ENCODE assay signal across 8 cellular contexts in the genomic region with DNA sequence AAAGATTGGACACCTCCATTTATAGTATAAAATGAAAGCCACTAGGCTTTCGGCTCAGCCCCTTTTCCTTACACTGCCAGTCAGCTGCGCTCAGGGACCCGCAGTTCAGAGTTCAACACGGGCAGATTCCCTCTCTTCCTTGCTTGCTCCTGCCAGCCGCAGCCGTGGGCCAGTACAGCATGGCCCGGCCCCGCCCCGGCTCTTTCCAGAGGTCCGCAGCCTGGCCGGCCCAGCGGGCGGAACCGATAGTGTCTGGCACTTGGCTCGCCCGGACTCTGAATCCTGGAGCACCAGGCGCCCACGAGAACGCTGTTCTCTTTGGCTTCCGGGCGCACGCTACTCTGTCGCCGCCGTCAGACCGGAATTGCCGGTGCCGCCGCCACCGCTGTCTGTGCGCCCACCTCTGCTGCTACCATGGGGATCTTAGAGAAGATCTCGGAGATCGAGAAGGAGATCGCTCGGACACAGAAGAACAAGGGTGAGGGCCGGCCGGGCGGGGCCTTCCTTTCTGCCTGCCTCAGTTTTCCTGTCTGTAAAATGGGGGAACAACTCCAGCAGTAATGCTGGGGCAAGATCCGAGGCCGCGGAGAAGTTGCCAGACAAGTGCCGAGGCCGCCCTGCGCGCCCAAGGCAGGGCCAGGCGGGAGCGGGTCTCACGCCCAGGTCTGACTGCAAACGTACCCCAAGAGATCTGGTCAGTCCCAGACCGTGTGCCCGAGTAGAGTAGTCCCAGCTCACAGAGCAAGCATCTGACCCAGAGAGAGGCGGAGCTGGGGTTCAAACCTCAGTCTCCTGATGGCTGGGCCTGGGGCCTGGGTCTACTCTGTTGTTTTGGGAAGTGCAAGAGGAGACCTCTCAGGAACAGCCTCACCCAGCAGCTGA. TPM values are rescaled to one million over a fixed set of nuclear protein-coding genes. Genes with fewer than 3 reads are reported as not detected.
DNase-seq lines count a peak whose midpoint lies in the region; ATAC-seq and TF ChIP-seq lines count a peak whose summit lies in the region.

Gene DRG2, plus strand, starts transcription at position 339 of the 882 bp plus-strand sequence. Its CDS starts 76 bp downstream, at position 415.

- H3K27ac Mint-ChIP-seq in neural progenitor cell: peak within 1 kb of the TSS; percentile 97

- peaks cover 7% of the 10 kb centered on the region for H3F3A ChIP-seq in neural progenitor cell (ENCODE audit: low read depth)

- TF ChIP-seq CTCF in foreskin keratinocyte (conservative IDR thresholded peaks at IDR 0.05): peak; percentile 43
- peak; percentile 21 for TF ChIP-seq CTCF in neural progenitor cell (IDR thresholded peaks at IDR 0.05)

- H3K9me3 ChIP-seq in MG63 (no peaks in the 10 kb centered on the region), SJCRH30 (replicated peaks) (no peaks in the 10 kb centered on the region), neural progenitor cell (ENCODE audit: low read depth) (no peaks in the 10 kb centered on the region), stomach smooth muscle (ENCODE audit: control insufficient read depth in 2 of 2, low read length in 2 of 2) (no peaks in the 10 kb centered on the region)

- H3K4me1 Mint-ChIP-seq in neural progenitor cell: peaks cover 14% of the 10 kb centered on the region

- DNase-seq in ELF-1 (ENCODE audit: low read depth, low spot score) (peak; percentile 97), H7 (peak; percentile 98), MG63 (peak; percentile 91), SJCRH30 (peak; percentile 99 to 100), foreskin keratinocyte (peak; percentile 50 to 77), neural progenitor cell (ENCODE audit: low spot score) (peak; percentile 94)
- peak; percentile 84 for DNase-seq in activated gamma-delta T cell treated with anti-CD3 and anti-CD28 coated beads, Interleukin-2, amount 50 U/mL, for 16 hours (ENCODE audit: low read depth)

- H3K4me1 ChIP-seq in SJCRH30 (peaks cover 4% of the 10 kb centered on the region), foreskin keratinocyte (peaks cover 4% of the 10 kb centered on the region), neural progenitor cell (peaks cover 7% of the 10 kb centered on the region), stomach smooth muscle (ENCODE audit: control insufficient read depth, insufficient read depth, low read length) (peaks cover 16% of the 10 kb centered on the region)

- peak within 1 kb of the TSS; percentile 99 for H3K4me2 ChIP-seq in neural progenitor cell

- H3K79me2 ChIP-seq in neural progenitor cell (ENCODE audit: low read depth): peaks cover 20% of the 10 kb centered on the region

- ATAC-seq in foreskin keratinocyte: peak; percentile 73

- H3K9ac ChIP-seq in neural progenitor cell (peak within 1 kb of the TSS; percentile 74), stomach smooth muscle (ENCODE audit: low read length in 2 of 2) (peak within 1 kb of the TSS; percentile 81 to 84)

- peaks cover 2% of the 10 kb centered on the region for H3K36me3 Mint-ChIP-seq in neural progenitor cell

- H3K27me3 ChIP-seq in H7 (ENCODE audit: control insufficient read depth, insufficient read depth, low read length) (no peaks in the 10 kb centered on the region), MG63 (no peaks in the 10 kb centered on the region), SJCRH30 (no peaks in the 10 kb centered on the region), foreskin keratinocyte (no peaks in the 10 kb centered on the region), neural progenitor cell (no peaks in the 10 kb centered on the region), stomach smooth muscle (ENCODE audit: control insufficient read depth in 1 of 2, insufficient read depth in 2 of 2, low read length in 2 of 2) (no peaks in the 10 kb centered on the region)

- peaks cover 3% of the 10 kb centered on the region for H3K27me3 Mint-ChIP-seq in neural progenitor cell (ENCODE audit: insufficient read depth, low read depth)

- peak within 1 kb of the TSS; percentile 98 for H3K4me3 Mint-ChIP-seq in neural progenitor cell

- H4K20me1 ChIP-seq in neural progenitor cell (ENCODE audit: low read depth): no peaks in the 10 kb centered on the region

- peak within 1 kb of the TSS; percentile 80 for H3K4me3 ChIP-seq in H7 (ENCODE audit: insufficient read depth, low read depth, low read length)
- H3K4me3 ChIP-seq in MG63: peak within 1 kb of the TSS; percentile 86
- peak within 1 kb of the TSS; percentile 76 for H3K4me3 ChIP-seq in SJCRH30
- peak within 1 kb of the TSS; percentile 97 for H3K4me3 ChIP-seq in neural progenitor cell
- H3K4me3 ChIP-seq in stomach smooth muscle (ENCODE audit: low read length in 2 of 2): peak within 1 kb of the TSS; percentile 89 to 93

- H3K27ac ChIP-seq in SJCRH30 (peak within 1 kb of the TSS; percentile 42), foreskin keratinocyte (peak within 1 kb of the TSS; percentile 54), neural progenitor cell (no peak within 1 kb of the TSS), stomach smooth muscle (ENCODE audit: low read length) (peak within 1 kb of the TSS; percentile 80)

- H3K9me3 Mint-ChIP-seq in neural progenitor cell: no peaks in the 10 kb centered on the region

- H3K36me3 ChIP-seq in H7 (replicated peaks; ENCODE audit: control insufficient read depth, insufficient read depth, low read length) (no peaks in the 10 kb centered on the region; the same call in 1 of the 2 replicates), MG63 (no peaks in the 10 kb centered on the region), SJCRH30 (no peaks in the 10 kb centered on the region; the same call in 1 of the 2 replicates), neural progenitor cell (no peaks in the 10 kb centered on the region), stomach smooth muscle (ENCODE audit: control insufficient read depth in 2 of 2, insufficient read depth in 2 of 2, low read length in 2 of 2) (peaks cover 0 to 4% of the 10 kb centered on the region in 2 donors)

- peak within 1 kb of the TSS; percentile 93 for H2AFZ ChIP-seq in neural progenitor cell (replicated peaks)

RNA-seq across cellular contexts. Expression of gene DRG2, which starts in this region (rescaled TPM):
- 60.0 and 66.4 TPM in 2 replicates for total RNA-seq in H7 (2014; rRNA removed; shearing (Covaris generic))
- total RNA-seq in MG63 (2014; rRNA removed; shearing (Covaris generic); ENCODE audit: low replicate concordance): 28.4 and 41.5 TPM in 2 replicates
- 69.1 and 72.2 TPM in 2 replicates for total RNA-seq in SJCRH30 (2014; rRNA removed; shearing (Covaris generic))
- total RNA-seq in foreskin keratinocyte (40.3 and 42.1 TPM in 2 replicates), neural progenitor cell (ENCODE audit: low replicate concordance) (24.8 and 46.5 TPM in 2 replicates)
- 41.6 and 43.0 TPM in 2 replicates for polyA plus RNA-seq in foreskin keratinocyte
